ENCODE assay signal across 9 cellular contexts in the genomic region with DNA sequence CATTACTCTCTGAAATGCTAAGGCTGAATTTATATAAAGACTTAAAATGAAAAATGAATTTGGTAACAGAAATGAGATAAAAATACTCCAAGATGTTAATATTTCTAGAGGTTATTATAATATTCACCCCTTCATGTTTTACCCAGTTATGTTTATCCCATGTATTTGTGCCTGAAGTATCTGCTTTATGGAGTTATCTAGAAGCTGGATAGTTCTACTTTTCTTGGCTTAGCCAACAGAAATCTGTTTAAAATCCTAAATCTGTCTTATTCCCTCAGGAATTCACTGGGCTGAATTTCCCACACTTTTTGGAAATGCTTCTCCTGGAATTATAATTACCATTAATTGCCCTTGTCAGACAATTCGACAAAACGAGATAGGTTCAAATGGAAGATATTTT.
"Had no signal": no experiment of that assay in that cellular context is flagged by ENCODE, and none has a peak within 500 bp of the region (broad histone marks: within the 10 kb centered on the region; RNA-seq: fewer than 3 reads in every experiment).

No MANE protein-coding gene starts in this region.

- H2AFZ ChIP-seq: GM23248, GM23338 had no signal

- DNase-seq: GM23248, GOT3, H7, H9, HCEC 1CT, HFFc6 had no signal

- H3K4me2 ChIP-seq: GM23338 had no signal

- H3K9me3 ChIP-seq: HAP-1 had no signal

- H3K4me1 ChIP-seq: HAP-1 had no signal

- ATAC-seq: GM23338, HCT116 had no signal

- H3K9ac ChIP-seq: GM23248 had no signal

- H3K36me3 ChIP-seq: HAP-1 had no signal

- H3K4me3 ChIP-seq: GM23248, GM23338, HAP-1 had no signal

- H3K27ac ChIP-seq: GM23248 had no signal
